In the genomic region with DNA sequence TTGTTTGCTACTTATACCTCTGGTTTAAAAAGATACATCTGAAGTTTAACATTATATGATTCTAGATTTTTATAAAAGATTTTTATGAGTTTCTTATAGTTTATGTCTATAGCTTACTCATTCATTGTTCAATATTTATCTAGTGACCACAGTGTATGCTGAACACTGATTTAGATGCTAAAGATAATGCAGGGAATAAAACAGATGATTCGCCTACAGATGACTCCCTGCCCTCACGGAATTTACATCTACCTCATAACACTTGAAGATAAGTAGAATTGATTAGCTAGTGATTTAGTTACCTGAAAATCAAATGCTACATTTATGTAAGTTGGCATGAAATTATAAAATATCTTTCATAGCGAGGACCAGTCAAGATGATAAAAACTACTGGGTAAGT, we compare ENCODE assay signal across 20 cellular contexts.
A peak's percentile ranks its signal among the peaks of the same experiment; 100 is the strongest.
DNase-seq lines count a peak whose midpoint lies in the region; ATAC-seq and TF ChIP-seq lines count a peak whose summit lies in the region.
"Had no signal": no experiment of that assay in that cellular context is flagged by ENCODE, and none has a peak within 500 bp of the region (broad histone marks: within the 10 kb centered on the region; RNA-seq: fewer than 3 reads in every experiment).

No MANE protein-coding gene starts in this region.

- H4K20me1 ChIP-seq in OCI-LY3 (ENCODE audit: insufficient read depth, low read length): peaks cover 3% of the 10 kb centered on the region; the same call in 1 of the 2 replicates

- H3K4me1 Mint-ChIP-seq in activated T-helper 17 cell treated with anti-CD3 and anti-CD28 coated beads, Interleukin-2, amount 50 U/mL, for 72 hours: peaks cover 36% of the 10 kb centered on the region

- peaks cover 46% of the 10 kb centered on the region for H3K4me1 ChIP-seq in left ventricle myocardium inferior
- peaks cover 4 to 35% (median 15%) of the 10 kb centered on the region in 12 donors for H3K4me1 ChIP-seq in heart left ventricle
- H3K4me1 ChIP-seq in OCI-LY3 (ENCODE audit: low read length): peaks cover 17% of the 10 kb centered on the region

- H3K4me2 ChIP-seq in OCI-LY3 (ENCODE audit: low read length): peak overlapping the region; percentile 73

- H3K27me3 ChIP-seq in left ventricle myocardium inferior (ENCODE audit: low read depth) (no peaks in the 10 kb centered on the region), heart left ventricle (no peaks in the 10 kb centered on the region), OCI-LY3 (ENCODE audit: low read depth, low read length) (peaks cover 42% of the 10 kb centered on the region)

- H3K27ac Mint-ChIP-seq in activated T-helper 17 cell treated with anti-CD3 and anti-CD28 coated beads, Interleukin-2, amount 50 U/mL, for 72 hours: peak overlapping the region; percentile 98
- H3K27ac Mint-ChIP-seq: H9 had no signal

- peaks cover 48% of the 10 kb centered on the region for H3K36me3 Mint-ChIP-seq in activated T-helper 17 cell treated with anti-CD3 and anti-CD28 coated beads, Interleukin-2, amount 50 U/mL, for 72 hours (ENCODE audit: low read depth)

- 92 to 96% (median 96%) methylated on average over 3 of the region's 3 CpGs for WGBS in heart left ventricle, 4 donors

- no peaks in the 10 kb centered on the region for H3K27me3 Mint-ChIP-seq in activated T-helper 17 cell treated with anti-CD3 and anti-CD28 coated beads, Interleukin-2, amount 50 U/mL, for 72 hours

- no peaks in the 10 kb centered on the region for H3K9me3 Mint-ChIP-seq in activated T-helper 17 cell treated with anti-CD3 and anti-CD28 coated beads, Interleukin-2, amount 50 U/mL, for 72 hours
- H3K9me3 Mint-ChIP-seq: H9 had no signal

- no peaks in the 10 kb centered on the region for H3K36me3 ChIP-seq in left ventricle myocardium inferior
- peaks cover 0 to 9% (median 0%) of the 10 kb centered on the region in 9 donors for H3K36me3 ChIP-seq in heart left ventricle
- H3K36me3 ChIP-seq in OCI-LY3 (replicated peaks; ENCODE audit: low read depth, low read length): no peaks in the 10 kb centered on the region

- H2AFZ ChIP-seq in OCI-LY3 (ENCODE audit: low read depth, low read length): no peak overlapping the region

- H3K27ac ChIP-seq in left ventricle myocardium inferior (replicated peaks) (peak overlapping the region; percentile 75), heart left ventricle (peak overlapping the region in 2 of 12 donors; percentile 64 to 71), OCI-LY3 (ENCODE audit: low read length) (no peak overlapping the region)
- H3K27ac ChIP-seq: HL-60 had no signal

- H3K79me2 ChIP-seq in OCI-LY3 (ENCODE audit: low read length): no peaks in the 10 kb centered on the region

- no peak for TF ChIP-seq POLR2A in heart left ventricle (IDR thresholded peaks at IDR 0.05)

- H3K9me3 ChIP-seq in left ventricle myocardium inferior (replicated peaks) (no peaks in the 10 kb centered on the region), heart left ventricle (no peaks in the 10 kb centered on the region), OCI-LY3 (ENCODE audit: insufficient read depth, low read length) (no peaks in the 10 kb centered on the region)
- H3K9me3 ChIP-seq: Caco-2 had no signal

- ATAC-seq in heart left ventricle (no peak), HG03342 (IDR thresholded peaks at IDR 0.05; ENCODE audit: unreplicated experiment) (no peak)
- ATAC-seq in activated T-helper 17 cell treated with anti-CD3 and anti-CD28 coated beads, Interleukin-2, amount 50 U/mL, for 72 hours (replicated peaks): no peak
- ATAC-seq: Right ventricle myocardium inferior had no signal

- no peak for DNase-seq in left ventricle myocardium inferior
- no peak for DNase-seq in heart left ventricle
- DNase-seq in GM03348 (ENCODE audit: low spot score): no peak
- no peak for DNase-seq in DMS 273 (lab: John Stamatoyannopoulos, UW; ENCODE audit: unreplicated experiment)
- no peak for DNase-seq in activated T-cell treated with anti-CD3 and anti-CD28 coated beads, Interleukin-2, amount 50 U/mL, for 1 hour
- DNase-seq: ACHN, AML-193, Caco-2, H9, MV-4-11, NCI-H1417, NCI-H187 treated with DMSO at 0.1 percent for 48 hours, NCI-H446, NCI-H69, OCI-M1 had no signal

- H3K4me3 Mint-ChIP-seq in activated T-helper 17 cell treated with anti-CD3 and anti-CD28 coated beads, Interleukin-2, amount 50 U/mL, for 72 hours: peak overlapping the region; percentile 74
- H3K4me3 Mint-ChIP-seq: H9 had no signal

- H3K4me3 ChIP-seq in left ventricle myocardium inferior (no peak overlapping the region), heart left ventricle (no peak overlapping the region), OCI-LY3 (ENCODE audit: low read length) (peak overlapping the region; percentile 62; the same call in 1 of the 2 replicates)

- no peak overlapping the region for H3K9ac ChIP-seq in OCI-LY3 (ENCODE audit: low read length)

- TF ChIP-seq CTCF in left ventricle myocardium inferior (IDR thresholded peaks at IDR 0.05; ENCODE audit: borderline replicate concordance): no peak
- TF ChIP-seq CTCF in heart left ventricle (IDR thresholded peaks at IDR 0.05): no peak
- no peak for TF ChIP-seq CTCF in OCI-LY3 (IDR thresholded peaks at IDR 0.05; ENCODE audit: low read depth, low read length)

- intact Hi-C loops in left ventricle myocardium inferior (cut with micrococcal nuclease) (no loop called here), heart left ventricle (cut with DNase I) (no loop called here)
